ENCODE assay signal across 8 cellular contexts in the genomic region with DNA sequence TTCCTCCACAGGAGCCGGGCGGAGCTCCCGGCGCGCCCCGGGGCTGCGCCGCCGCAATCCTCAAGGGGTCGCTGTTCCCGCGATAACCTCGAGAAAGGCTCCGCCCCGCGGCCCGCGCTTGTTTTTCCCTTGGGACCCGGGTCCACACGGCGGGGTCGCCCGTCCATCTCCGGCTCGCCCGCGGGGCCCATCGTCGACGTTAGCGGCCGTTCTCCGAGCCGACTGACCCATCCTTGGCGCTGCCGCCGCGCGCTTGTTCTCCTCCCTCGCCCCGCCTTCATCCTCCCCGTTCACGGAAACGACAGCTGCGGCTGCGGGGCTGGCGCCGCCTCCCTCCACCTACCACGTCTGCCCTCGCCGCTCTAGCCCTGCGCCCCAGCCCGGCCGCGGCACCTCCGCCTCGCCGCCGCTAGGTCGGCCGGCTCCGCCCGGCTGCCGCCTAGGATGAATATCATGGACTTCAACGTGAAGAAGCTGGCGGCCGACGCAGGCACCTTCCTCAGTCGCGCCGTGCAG. TPM values are rescaled to one million over a fixed set of nuclear protein-coding genes. Genes with fewer than 3 reads are reported as not detected.
A peak's percentile ranks its signal among the peaks of the same experiment; 100 is the strongest.
DNase-seq lines count a peak whose midpoint lies in the region; ATAC-seq and TF ChIP-seq lines count a peak whose summit lies in the region.

A gene (plus strand): TSS at position 121 of the 516 bp plus-strand sequence. CDS start 324 bp downstream, at position 445.

- peak within 1 kb of the TSS; percentile 89 for H3K4me3 ChIP-seq in colonic mucosa

- TF ChIP-seq CTCF in C4-2B (conservative IDR thresholded peaks at IDR 0.05) (peak; percentile 99), colonic mucosa (IDR thresholded peaks at IDR 0.05) (peak; percentile 94)

- no peaks in the 10 kb centered on the region for H3K9me3 ChIP-seq in colonic mucosa

- H3K27me3 ChIP-seq in colonic mucosa, result no peaks in the 10 kb centered on the region

- peaks cover 4% of the 10 kb centered on the region for H3K4me1 ChIP-seq in colonic mucosa

- no peaks in the 10 kb centered on the region for H3K36me3 ChIP-seq in colonic mucosa

- peak; percentile 57 to 86 for DNase-seq in NCI-H524 (lab: John Stamatoyannopoulos, UW)
- peak; percentile 93 for DNase-seq in activated CD4-positive, alpha-beta T cell treated with anti-CD3 and anti-CD28 coated beads for 48 hours
- peak; percentile 95 for DNase-seq in colonic mucosa
- peak; percentile 87 to 96 for DNase-seq in left colon
- peak; percentile 88 for DNase-seq in stimulated activated CD4-positive, alpha-beta T cell treated with anti-CD3 and anti-CD28 coated beads, Interleukin-1b, Interleukin-23, amount 100 ng/mL, for 48 hours

- H3K9ac ChIP-seq in colonic mucosa (ENCODE audit: low read depth in 2 of 2, low read length in 2 of 2), result peak within 1 kb of the TSS; percentile 93 to 95

- ATAC-seq in GM19324 (IDR thresholded peaks at IDR 0.05; ENCODE audit: low FRiP score, unreplicated experiment) (peak; percentile 90), HG03460 (IDR thresholded peaks at IDR 0.05; ENCODE audit: unreplicated experiment) (peak; percentile 84), left colon (peak; percentile 87)

- H3K27ac ChIP-seq in C4-2B (peak within 1 kb of the TSS; percentile 80), colonic mucosa (peak within 1 kb of the TSS; percentile 100)

- intact Hi-C loops in colonic mucosa (cut with DNase I) (no loop called here), left colon (cut with DNase I, micrococcal nuclease) (no loop called here)

RNA-seq across cellular contexts. Expression of the gene that starts here (rescaled TPM):
- 100 to 1,000 TPM in 1 of 2 donors, 10 to 100 TPM in 1; 76.7 to 134 TPM for total RNA-seq in colonic mucosa
- 100 to 1,000 TPM; 118 to 122 TPM for total RNA-seq in left colon

Comparison
In these comparisons a context has a peak if more than half of its experiments do, and no peak if none do; other contexts are left out.
1. Peak in every context shown above with its lines: DNase-seq, ATAC-seq, H3K4me3 ChIP-seq and H3K27ac ChIP-seq.